In genomic region chr19:19274716-19275115, GRCh38 we compare ENCODE assay signal across 14 cellular contexts. TPM values are rescaled to one million over a fixed set of nuclear protein-coding genes. Genes with fewer than 3 reads are reported as not detected.
"Had no signal": no experiment of that assay in that cellular context is flagged by ENCODE, and none has a peak within 500 bp of the region (broad histone marks: within the 10 kb centered on the region; RNA-seq: fewer than 3 reads in every experiment).

No MANE protein-coding gene starts in this region.

- ATAC-seq: esophagus mucosa; left lung; natural killer cell treated with Interleukin-12 subunit alpha and Interleukin-12 subunit beta and Interleukin-15 and Interleukin-18, amount 100 ng/mL, for 72 hours had no signal

- H3K27ac ChIP-seq: left lung, sigmoid colon, upper lobe of left lung had no signal

- H3K4me3 ChIP-seq: left lung, sigmoid colon, upper lobe of left lung had no signal

- H3K9me3 ChIP-seq: left lung, sigmoid colon, upper lobe of left lung had no signal

- DNase-seq: activated CD4-positive, alpha-beta memory T cell treated with anti-CD3 and anti-CD28 coated beads, Interleukin-2, amount 10 ng/mL, durations not matched to agents 7 days and 5 days; activated CD4-positive, CD25-positive, alpha-beta regulatory T cell treated with anti-CD3 and anti-CD28 coated beads, Interleukin-2, amount 50 U/mL, for 72 hours; activated gamma-delta T cell; activated T-cell treated with anti-CD3 and anti-CD28 coated beads, Interleukin-2, amount 50 U/mL, for 48 hours; dermis blood vessel endothelial cell; left lung; sigmoid colon; stimulated activated CD4-positive, alpha-beta T cell treated with anti-CD3 and anti-CD28 coated beads, Interleukin-12 subunit alpha, Interleukin-12 subunit beta, amount 100 ng/mL, for 4 hours; stimulated activated naive CD4-positive, alpha-beta T cell had no signal

RNA-seq across cellular contexts. Expression of gene TM6SF2, which starts 1.6 kb away (rescaled TPM):
- total RNA-seq: activated CD4-positive, alpha-beta memory T cell treated with anti-CD3 and anti-CD28 coated beads, Interleukin-2, amount 10 ng/mL, durations not matched to agents 7 days and 5 days; cerebellum; dermis blood vessel endothelial cell; esophagus mucosa; pulmonary artery endothelial cell had no signal
